12 cellular contexts compared by ENCODE assay signal in the genomic region with DNA sequence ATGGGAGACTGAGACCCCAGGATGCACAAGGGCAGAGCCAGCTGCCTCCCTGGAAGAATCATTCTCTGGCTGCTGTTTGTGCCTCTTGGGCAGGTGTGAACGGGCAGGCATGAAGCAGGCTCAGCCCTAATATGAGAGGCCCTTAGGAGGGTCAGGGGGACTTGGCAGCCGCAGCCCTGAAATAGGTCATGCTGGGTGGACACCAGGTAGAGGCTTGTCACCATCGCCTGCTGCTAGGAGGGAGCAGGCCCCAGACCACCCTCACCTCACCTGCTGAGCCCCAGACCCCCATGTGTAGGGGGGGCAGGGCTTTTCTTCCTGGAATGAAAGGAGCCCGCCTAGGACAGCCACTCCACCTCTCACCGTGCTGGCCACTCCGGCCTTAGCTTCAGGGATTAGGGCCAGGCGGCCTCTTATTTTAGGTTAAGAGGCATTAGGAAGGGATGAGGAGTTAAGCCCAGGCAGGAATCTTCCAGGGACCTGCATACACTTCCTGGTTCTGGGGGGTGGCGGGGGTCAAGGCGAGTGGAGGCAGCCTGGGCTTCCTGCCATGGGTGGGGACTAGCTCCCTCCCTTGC.
DNase-seq lines count a peak whose midpoint lies in the region; ATAC-seq and TF ChIP-seq lines count a peak whose summit lies in the region.
"Had no signal": no experiment of that assay in that cellular context is flagged by ENCODE, and none has a peak within 500 bp of the region (broad histone marks: within the 10 kb centered on the region; RNA-seq: fewer than 3 reads in every experiment).

No MANE protein-coding gene starts in this region.

- H3K36me3 Mint-ChIP-seq in activated naive CD4-positive, alpha-beta T cell treated with anti-CD3 and anti-CD28 coated beads, Interleukin-2, amount 50 U/mL, for 72 hours: no peaks in the 10 kb centered on the region
- peaks cover 39% of the 10 kb centered on the region for H3K36me3 Mint-ChIP-seq in mesothelial cell of epicardium

- H3K4me3 ChIP-seq in cardiac muscle cell (no peak overlapping the region), right cardiac atrium (ENCODE audit: low read length) (no peak overlapping the region), Peyer's patch (no peak overlapping the region)

- ATAC-seq in right cardiac atrium (no peak), HG03520 (IDR thresholded peaks at IDR 0.05; ENCODE audit: unreplicated experiment) (no peak)
- no peak for ATAC-seq in activated naive CD4-positive, alpha-beta T cell treated with anti-CD3 and anti-CD28 coated beads, Interleukin-2, amount 50 U/mL, for 72 hours
- ATAC-seq: stimulated activated naive B cell treated with anti-CD40 and anti-IgM and Interleukin-4, amounts not matched to agents 10 μg/mL and 1 μg/mL and 100 μg/mL, for 72 hours had no signal

- TF ChIP-seq CTCF in cardiac muscle cell (IDR thresholded peaks at IDR 0.05; ENCODE audit: low read depth, low read length) (no peak), mesothelial cell of epicardium (IDR thresholded peaks at IDR 0.05; ENCODE audit: unreplicated experiment) (no peak), Peyer's patch (IDR thresholded peaks at IDR 0.05) (no peak)

- no peaks in the 10 kb centered on the region for H3K9me3 ChIP-seq in cardiac muscle cell (ENCODE audit: low read depth)
- no peaks in the 10 kb centered on the region for H3K9me3 ChIP-seq in right cardiac atrium (ENCODE audit: control insufficient read depth, low read length)
- H3K9me3 ChIP-seq in Peyer's patch: no peaks in the 10 kb centered on the region

- peaks cover 7% of the 10 kb centered on the region for H3K4me1 ChIP-seq in cardiac muscle cell (ENCODE audit: low read depth)
- H3K4me1 ChIP-seq in right cardiac atrium (ENCODE audit: control insufficient read depth, insufficient read depth, low read length): peaks cover 4% of the 10 kb centered on the region
- H3K4me1 ChIP-seq in Peyer's patch: peaks cover 0 to 11% (median 0%) of the 10 kb centered on the region in 4 donors

- no peaks in the 10 kb centered on the region for H3K27me3 ChIP-seq in cardiac muscle cell
- no peaks in the 10 kb centered on the region for H3K27me3 ChIP-seq in right cardiac atrium (ENCODE audit: control insufficient read depth, insufficient read depth)
- H3K27me3 ChIP-seq in Peyer's patch: no peaks in the 10 kb centered on the region

- H3K27me3 Mint-ChIP-seq in mesothelial cell of epicardium (ENCODE audit: low read depth): no peaks in the 10 kb centered on the region
- H3K27me3 Mint-ChIP-seq: stimulated activated naive B cell treated with anti-CD40 and anti-IgM and Interleukin-4, amounts not matched to agents 10 μg/mL and 1 μg/mL and 100 μg/mL, for 72 hours had no signal

- whole genome bisulfite sequencing in right cardiac atrium: 77% methylated on average over 9 of the region's 9 CpGs

- no peak for TF ChIP-seq POLR2A in Peyer's patch (IDR thresholded peaks at IDR 0.05)

- no peaks in the 10 kb centered on the region for H3K9me3 Mint-ChIP-seq in activated naive CD4-positive, alpha-beta T cell treated with anti-CD3 and anti-CD28 coated beads, Interleukin-2, amount 50 U/mL, for 72 hours
- no peaks in the 10 kb centered on the region for H3K9me3 Mint-ChIP-seq in mesothelial cell of epicardium
- H3K9me3 Mint-ChIP-seq: stimulated activated naive B cell treated with anti-CD40 and anti-IgM and Interleukin-4, amounts not matched to agents 10 μg/mL and 1 μg/mL and 100 μg/mL, for 72 hours had no signal

- H3K4me1 Mint-ChIP-seq in mesothelial cell of epicardium: peaks cover 46% of the 10 kb centered on the region

- DNase-seq in cardiac muscle cell (ENCODE audit: low read depth in 1 of 2, low spot score in 1 of 2) (no peak), right cardiac atrium (no peak), mesothelial cell of epicardium (ENCODE audit: low spot score in 2 of 2, unreplicated experiment in 2 of 2) (no peak), Peyer's patch (no peak), AML-193 (lab: John Stamatoyannopoulos, UW) (no peak)
- DNase-seq in activated naive CD4-positive, alpha-beta T cell treated with anti-CD3 and anti-CD28 coated beads, Interleukin-2, amount 50 U/mL, for 72 hours (ENCODE audit: low spot score in 2 of 2): peak in 1 of 2 donors; percentile 9
- DNase-seq: NCI-H2029 treated with DMSO at 0.1 percent for 48 hours; stimulated activated CD4-positive, alpha-beta T cell treated with anti-CD3 and anti-CD28 coated beads, Interleukin-4, amount 100 ng/mL, for 1 hour; stimulated activated naive B cell treated with anti-CD40 and anti-IgM and Interleukin-4, amounts not matched to agents 10 μg/mL and 1 μg/mL and 100 μg/mL, for 72 hours had no signal

- peak overlapping the region; percentile 79 to 91 for H3K27ac Mint-ChIP-seq in activated naive CD4-positive, alpha-beta T cell treated with anti-CD3 and anti-CD28 coated beads, Interleukin-2, amount 50 U/mL, for 72 hours
- H3K27ac Mint-ChIP-seq in mesothelial cell of epicardium: peak overlapping the region; percentile 86

- no peak overlapping the region for H3K4me3 Mint-ChIP-seq in mesothelial cell of epicardium
- H3K4me3 Mint-ChIP-seq: stimulated activated naive B cell treated with anti-CD40 and anti-IgM and Interleukin-4, amounts not matched to agents 10 μg/mL and 1 μg/mL and 100 μg/mL, for 72 hours had no signal

- H3K36me3 ChIP-seq in cardiac muscle cell: peaks cover 30% of the 10 kb centered on the region
- peaks cover 0 to 97% (median 0%) of the 10 kb centered on the region in 3 donors for H3K36me3 ChIP-seq in Peyer's patch

- intact Hi-C loops in right cardiac atrium (cut with DNase I): no loop called here

- H3K27ac ChIP-seq in cardiac muscle cell (peak overlapping the region; percentile 65), right cardiac atrium (ENCODE audit: low read length) (no peak overlapping the region), temporal lobe (ENCODE audit: low read depth, low read length) (peak overlapping the region; percentile 78), Peyer's patch (no peak overlapping the region)
- H3K27ac ChIP-seq: epithelial cell of prostate had no signal

Comparison
In these comparisons a context has a peak if more than half of its experiments do, and no peak if none do; other contexts are left out.
1. H3K27ac ChIP-seq: peak in cardiac muscle cell (single experiment) and temporal lobe (single experiment); none in right cardiac atrium (single experiment) and Peyer's patch (0 of 4).